9 cellular contexts compared by ENCODE assay signal in the genomic region with DNA sequence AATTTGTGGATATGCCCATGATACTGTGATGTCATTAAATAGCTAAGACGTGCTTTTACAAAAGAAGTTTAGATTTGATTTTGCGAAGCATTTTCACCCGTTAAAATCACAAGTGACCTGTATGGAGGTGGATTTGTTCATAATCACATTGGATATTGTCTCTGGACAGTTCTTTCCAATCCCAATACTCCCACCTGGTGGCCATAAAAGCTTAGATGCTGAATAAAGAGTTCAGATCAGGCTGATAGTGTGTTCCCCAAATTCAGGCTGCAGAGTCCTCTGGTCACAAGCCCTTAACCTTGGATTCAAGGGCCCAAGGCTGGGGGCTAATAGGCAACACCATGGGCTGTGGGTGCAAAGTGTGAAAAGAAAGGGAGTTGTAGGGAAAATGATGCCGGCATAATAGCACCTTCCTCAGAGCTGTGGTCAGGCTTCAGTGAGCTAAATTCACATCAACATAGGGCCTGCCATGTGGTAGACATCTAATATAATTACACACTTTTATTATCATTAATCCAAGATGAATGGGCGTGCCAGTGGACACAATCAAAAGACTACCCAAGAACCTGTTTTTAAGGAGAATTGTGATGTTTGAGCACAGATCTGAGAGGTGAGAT. TPM values are rescaled to one million over a fixed set of nuclear protein-coding genes. Genes with fewer than 3 reads are reported as not detected.
DNase-seq lines count a peak whose midpoint lies in the region; ATAC-seq, FAIRE-seq and TF ChIP-seq lines count a peak whose summit lies in the region.
"Had no signal": no experiment of that assay in that cellular context is flagged by ENCODE, and none has a peak within 500 bp of the region (broad histone marks: within the 10 kb centered on the region; RNA-seq: fewer than 3 reads in every experiment).

No MANE protein-coding gene starts in this region.

- H3K9me3 ChIP-seq in K562 (replicated peaks; ENCODE audit: control insufficient read depth, insufficient read depth, low read depth, low read length) (no peaks in the 10 kb centered on the region), HepG2 (ENCODE audit: low read length) (no peaks in the 10 kb centered on the region)
- H3K9me3 ChIP-seq: BLaER1 had no signal

- ATAC-seq in GM21360 (IDR thresholded peaks at IDR 0.05; ENCODE audit: unreplicated experiment) = peak; percentile 62
- ATAC-seq in K562 = peak; percentile 88
- ATAC-seq in HepG2 = peak; percentile 89
- ATAC-seq in HG03097 (IDR thresholded peaks at IDR 0.05; ENCODE audit: low FRiP score, unreplicated experiment) = no peak
- no peak for ATAC-seq in GM19467 (IDR thresholded peaks at IDR 0.05; ENCODE audit: unreplicated experiment)

- FAIRE-seq in K562 (lab: Jason Lieb, UNC) (peak; percentile 82), HepG2 (lab: Jason Lieb, UNC) (peak; percentile 49)

- BruUV-seq in K562 (replicated peaks; lab: Mats Ljungman, UMichigan) = no TSS peak
- no TSS peak for BruUV-seq in HepG2 (replicated peaks; lab: Mats Ljungman, UMichigan)

- peak; percentile 58 to 75 (median 75) for TF ChIP-seq CTCF in K562 (IDR thresholded peaks at IDR 0.05 in 2 of 3, conservative IDR thresholded peaks at IDR 0.05 in 1 of 3; ENCODE audit: insufficient read depth in 2 of 3, low read depth in 1 of 3, low read length in 3 of 3)
- peak; percentile 78 for TF ChIP-seq CTCF in HepG2 (CRISPR knock-in tag; IDR thresholded peaks at IDR 0.05)

- TF ChIP-seq RAD21 in K562 (CRISPR knock-in tag; conservative IDR thresholded peaks at IDR 0.05 in 1 of 2, IDR thresholded peaks at IDR 0.05 in 1 of 2) (peak; percentile 65 to 78), HepG2 (CRISPR knock-in tag; IDR thresholded peaks at IDR 0.05) (peak; percentile 44)

- H3K9me1 ChIP-seq in K562 (ENCODE audit: control insufficient read depth, insufficient read depth, low read length) = no peaks in the 10 kb centered on the region

- TF ChIP-seq POLR2A in K562 (conservative IDR thresholded peaks at IDR 0.05) = no peak
- TF ChIP-seq POLR2A in HepG2 (IDR thresholded peaks at IDR 0.05; ENCODE audit: insufficient read depth in 1 of 2, low read depth in 2 of 2, low read length in 2 of 2) = no peak

- no peaks in the 10 kb centered on the region for H4K20me1 ChIP-seq in K562 (replicated peaks; ENCODE audit: control insufficient read depth, insufficient read depth, low read length)
- no peaks in the 10 kb centered on the region for H4K20me1 ChIP-seq in HepG2 (ENCODE audit: insufficient read depth, low read length)
- H4K20me1 ChIP-seq: BLaER1 had no signal

- no peak overlapping the region for H3K4me2 ChIP-seq in K562 (ENCODE audit: insufficient read depth, low read length)
- no peak overlapping the region for H3K4me2 ChIP-seq in HepG2 (ENCODE audit: low read depth, low read length)
- H3K4me2 ChIP-seq: BLaER1 had no signal

- H3K27me3 ChIP-seq in K562 (ENCODE audit: control insufficient read depth in 2 of 2, insufficient read depth in 2 of 2, low read length in 2 of 2) = peaks cover 7 to 19% of the 10 kb centered on the region in 2 experiments
- peaks cover 0 to 2% of the 10 kb centered on the region in 2 experiments; a peak in 1 of 5 replicates for H3K27me3 ChIP-seq in HepG2 (ENCODE audit: control insufficient read depth in 1 of 2, insufficient read depth in 2 of 2, low read length in 2 of 2)
- H3K27me3 ChIP-seq: BLaER1 had no signal

- no peak overlapping the region for H2AFZ ChIP-seq in K562 (ENCODE audit: low read depth, low read length)
- H2AFZ ChIP-seq in HepG2 (ENCODE audit: low read length) = no peak overlapping the region

- DNase-seq in NCI-H1105 treated with DMSO at 0.1 percent for 48 hours (lab: John Stamatoyannopoulos, UW) (peak; percentile 19), NCI-H1105 (lab: John Stamatoyannopoulos, UW) (no peak), NCI-H345 (lab: John Stamatoyannopoulos, UW) (peak; percentile 9), K562 (ENCODE audit: extremely low read depth in 1 of 4, low spot score in 3 of 4) (peak; percentile 31 to 68 (median 48)), HepG2 (ENCODE audit: low spot score) (peak; percentile 61)

- H3K36me3 ChIP-seq in K562 (ENCODE audit: control insufficient read depth, insufficient read depth, low read length) (no peaks in the 10 kb centered on the region), HepG2 (replicated peaks in 1 of 2; ENCODE audit: control insufficient read depth in 1 of 2, insufficient read depth in 2 of 2, low read length in 2 of 2) (no peaks in the 10 kb centered on the region)
- H3K36me3 ChIP-seq: BLaER1 had no signal

- H3K4me1 ChIP-seq in K562 (replicated peaks in 1 of 2; ENCODE audit: control insufficient read depth in 2 of 2, insufficient read depth in 2 of 2, low read length in 2 of 2) (no peaks in the 10 kb centered on the region), HepG2 (ENCODE audit: insufficient read depth, low read length) (no peaks in the 10 kb centered on the region)

- TF ChIP-seq EP300 in K562 (IDR thresholded peaks at IDR 0.05; ENCODE audit: low read length) = no peak
- no peak for TF ChIP-seq EP300 in HepG2 (IDR thresholded peaks at IDR 0.05; ENCODE audit: low read depth in 2 of 2, low read length in 2 of 2)
- no peak for TF ChIP-seq EP300 in HepG2 (CRISPR knock-in tag; IDR thresholded peaks at IDR 0.05; ENCODE audit: borderline replicate concordance)

- H3K79me2 ChIP-seq in K562 (ENCODE audit: control insufficient read depth, insufficient read depth, low read length) (no peaks in the 10 kb centered on the region), HepG2 (ENCODE audit: insufficient read depth, low read length) (no peaks in the 10 kb centered on the region)

- intact Hi-C loops in K562 (cut with micrococcal nuclease) = loop anchor here (2.0 to 10.0 kb wide), 4 partner anchors 252 to 1582 kb away; no protein-coding TSS in a partner anchor
- intact Hi-C loops in HepG2 (cut with micrococcal nuclease; ENCODE audit: unreplicated experiment) = loop anchor here (1.0 to 10.0 kb wide), 4 partner anchors 253 to 542 kb away; no protein-coding TSS in a partner anchor

- POLR2A ChIA-PET in K562 (lab: Yijun Ruan, JAX) (no interaction called here), HepG2 (lab: Yijun Ruan, JAX) (no interaction called here)

- WGBS in K562 (ENCODE audit: insufficient coverage, low coverage, missing lambda C conversion rate) = 1% methylated on average over 5 of the region's 5 CpGs
- 19% methylated on average over 5 of the region's 5 CpGs for WGBS in HepG2 (ENCODE audit: low lambda C conversion rate)

- in situ Hi-C loops in K562 (cut with MboI) (loop anchor here (5.0 to 10.0 kb wide), 2 partner anchors 252 to 365 kb away; no protein-coding TSS in a partner anchor), HepG2 (cut with HindIII; ENCODE audit: extremely low pct_ligation_motif_present, low pct_unique_long_range_greater_than_20kb) (loop anchor here (5.0 to 10.0 kb wide), 2 partner anchors 270 to 362 kb away; no protein-coding TSS in a partner anchor)

- H3K9ac ChIP-seq in K562 (ENCODE audit: insufficient read depth in 1 of 2, low read depth in 2 of 2, low read length in 2 of 2) (no peak overlapping the region), HepG2 (ENCODE audit: insufficient read depth, low read depth, low read length) (no peak overlapping the region)
- H3K9ac ChIP-seq: BLaER1 had no signal

- H3K27ac ChIP-seq in K562 (ENCODE audit: extremely low read depth, low read depth, low read length) (no peak overlapping the region), HepG2 (ENCODE audit: extremely low read length, insufficient read depth, low read length) (no peak overlapping the region)
- H3K27ac ChIP-seq: BLaER1 had no signal

- no peak overlapping the region for H3K4me3 ChIP-seq in K562
- H3K4me3 ChIP-seq in HepG2 (replicated peaks in 1 of 3; ENCODE audit: insufficient read depth in 1 of 3, low read depth in 2 of 3, low read length in 3 of 3) = no peak overlapping the region
- H3K4me3 ChIP-seq: BLaER1 had no signal

- CTCF ChIA-PET in K562 (lab: Yijun Ruan, JAX; ENCODE audit: low intra/inter-chr PET ratio) = interaction anchor here (1.8 kb wide), 1 partner anchor 40 kb away, joined by 7 read pairs; a partner anchor contains a TSS
- CTCF ChIA-PET in HepG2 (lab: Yijun Ruan, JAX; ENCODE audit: low intra/inter-chr PET ratio, low total read pairs) = interaction anchor here (1.0 to 1.5 kb wide), 4 partner anchors 249 to 366 kb away, joined by 3 to 12 read pairs (median 6); no protein-coding TSS in a partner anchor

RNA-seq across cellular contexts. Expression of a gene that starts 28.1 kb away (rescaled TPM):
- total RNA-seq in K562 (2011; cell fraction: chromatin; rRNA removed; ENCODE audit: low replicate concordance) = not detected in 2 replicates
- total RNA-seq in K562 (2011; cell fraction: nucleolus; rRNA removed) = not detected in 2 replicates
- not detected in 2 replicates for total RNA-seq in K562 (2011; cell fraction: nucleoplasm; rRNA removed)
- total RNA-seq in K562 (2014; rRNA removed) = not detected in 2 replicates
- not detected in 2 replicates for total RNA-seq in K562 (2014; rRNA removed; fragmentation: Illumina TruSeq; extraction: Trizol)
- total RNA-seq in K562 (2015; rRNA removed; fragmentation: Illumina TruSeq; extraction: Trizol) = not detected in 2 replicates
- total RNA-seq in K562 (2021) = not detected in 2 replicates
- polyA plus RNA-seq in K562 (2011; rRNA removed) = not detected in 2 replicates
- polyA plus RNA-seq in K562 (2011; cell fraction: cytosol; rRNA removed) = not detected in 2 replicates
- polyA plus RNA-seq in K562 (2011; cell fraction: nucleus; rRNA removed) = not detected in 2 replicates
- polyA plus RNA-seq in K562 (2012) = not detected in 2 replicates
- not detected in 2 replicates for polyA plus RNA-seq in K562 (2014; fragmentation: Illumina TruSeq; extraction: Trizol)
- polyA plus RNA-seq in K562 (2014; fragmentation: Nextera tagmentation; extraction: Ambion mirVana) = not detected
- not detected in 2 replicates for polyA plus RNA-seq in K562 (2014; rRNA removed)
- not detected in 2 replicates for polyA minus RNA-seq in K562 (2011; rRNA and poly(A)+ RNA removed)
- not detected in 2 replicates for polyA minus RNA-seq in K562 (2011; cell fraction: cytosol; rRNA and poly(A)+ RNA removed)
- polyA minus RNA-seq in K562 (2011; cell fraction: nucleus; rRNA and poly(A)+ RNA removed) = not detected in 2 replicates
- not detected in 2 replicates for total RNA-seq in HepG2 (2016; rRNA removed; fragmentation: Illumina TruSeq; extraction: Trizol)
- not detected in 2 replicates for total RNA-seq in HepG2 (2016; cell fraction: cytosol; rRNA removed; fragmentation: Illumina TruSeq; extraction: Trizol; ENCODE audit: low read depth)
- not detected in 2 replicates for total RNA-seq in HepG2 (2016; cell fraction: insoluble cytoplasmic fraction; rRNA removed; fragmentation: Illumina TruSeq; extraction: Trizol)
- total RNA-seq in HepG2 (2016; cell fraction: membrane; rRNA removed; fragmentation: Illumina TruSeq; extraction: Trizol) = not detected in 2 replicates
- not detected in 2 replicates for total RNA-seq in HepG2 (2016; cell fraction: nucleus; rRNA removed; fragmentation: Illumina TruSeq; extraction: Trizol)
- not detected in 2 replicates for polyA plus RNA-seq in HepG2 (2011; rRNA removed)
- not detected in 2 replicates for polyA plus RNA-seq in HepG2 (2011; cell fraction: cytosol; rRNA removed)
- polyA plus RNA-seq in HepG2 (2011; cell fraction: nucleus; rRNA removed) = not detected in 2 replicates
- not detected in 2 replicates for polyA plus RNA-seq in HepG2 (2012)
- polyA plus RNA-seq in HepG2 (2016; cell fraction: cytosol; fragmentation: Illumina TruSeq; extraction: Trizol; ENCODE audit: low read depth) = not detected in 2 replicates
- not detected in 2 replicates for polyA plus RNA-seq in HepG2 (2016; cell fraction: insoluble cytoplasmic fraction; fragmentation: Illumina TruSeq; extraction: Trizol; ENCODE audit: low read depth)
- not detected in 2 replicates for polyA plus RNA-seq in HepG2 (2016; cell fraction: membrane; fragmentation: Illumina TruSeq; extraction: Trizol; ENCODE audit: low read depth)
- not detected in 2 replicates for polyA plus RNA-seq in HepG2 (2016; cell fraction: nucleus; fragmentation: Illumina TruSeq; extraction: Trizol; ENCODE audit: insufficient read depth, low read depth)
- not detected in 2 replicates for polyA minus RNA-seq in HepG2 (2011; rRNA and poly(A)+ RNA removed; ENCODE audit: low replicate concordance)
- not detected in 2 replicates for polyA minus RNA-seq in HepG2 (2011; cell fraction: cytosol; rRNA and poly(A)+ RNA removed)
- not detected in 2 replicates for polyA minus RNA-seq in HepG2 (2011; cell fraction: nucleus; rRNA and poly(A)+ RNA removed)

RNA-seq across cellular contexts. Expression of a gene that starts 40.1 kb away (rescaled TPM):
- total RNA-seq in K562 (2011; cell fraction: chromatin; rRNA removed; ENCODE audit: low replicate concordance) = 12.5 and 31.8 TPM in 2 replicates
- 6.7 and 8.6 TPM in 2 replicates for total RNA-seq in K562 (2011; cell fraction: nucleolus; rRNA removed)
- 18.5 and 29.5 TPM in 2 replicates for total RNA-seq in K562 (2011; cell fraction: nucleoplasm; rRNA removed)
- total RNA-seq in K562 (2014; rRNA removed) = 48.5 and 49.9 TPM in 2 replicates
- total RNA-seq in K562 (2014; rRNA removed; fragmentation: Illumina TruSeq; extraction: Trizol) = 84.5 and 93.3 TPM in 2 replicates
- 102 and 108 TPM in 2 replicates for total RNA-seq in K562 (2015; rRNA removed; fragmentation: Illumina TruSeq; extraction: Trizol)
- total RNA-seq in K562 (2021) = 56.7 and 57.0 TPM in 2 replicates
- 68.9 and 78.5 TPM in 2 replicates for polyA plus RNA-seq in K562 (2011; rRNA removed)
- polyA plus RNA-seq in K562 (2011; cell fraction: cytosol; rRNA removed) = 37.1 and 68.1 TPM in 2 replicates
- 23.8 and 53.1 TPM in 2 replicates for polyA plus RNA-seq in K562 (2011; cell fraction: nucleus; rRNA removed)
- polyA plus RNA-seq in K562 (2012) = 85.5 and 139 TPM in 2 replicates
- 90.0 and 99.1 TPM in 2 replicates for polyA plus RNA-seq in K562 (2014; fragmentation: Illumina TruSeq; extraction: Trizol)
- 100 to 1,000 TPM in 1 of 2 experiments, 10 to 100 TPM in 1; 85.9 to 131 TPM for polyA plus RNA-seq in K562 (2014; fragmentation: Nextera tagmentation; extraction: Ambion mirVana)
- polyA plus RNA-seq in K562 (2014; rRNA removed) = 70.5 and 83.0 TPM in 2 replicates
- 51.2 and 72.8 TPM in 2 replicates for polyA minus RNA-seq in K562 (2011; rRNA and poly(A)+ RNA removed)
- polyA minus RNA-seq in K562 (2011; cell fraction: cytosol; rRNA and poly(A)+ RNA removed) = 51.2 and 86.9 TPM in 2 replicates
- polyA minus RNA-seq in K562 (2011; cell fraction: nucleus; rRNA and poly(A)+ RNA removed) = 12.1 and 31.8 TPM in 2 replicates
- 342 and 477 TPM in 2 replicates for total RNA-seq in HepG2 (2016; rRNA removed; fragmentation: Illumina TruSeq; extraction: Trizol)
- total RNA-seq in HepG2 (2016; cell fraction: cytosol; rRNA removed; fragmentation: Illumina TruSeq; extraction: Trizol; ENCODE audit: low read depth) = 45.6 and 47.1 TPM in 2 replicates
- total RNA-seq in HepG2 (2016; cell fraction: insoluble cytoplasmic fraction; rRNA removed; fragmentation: Illumina TruSeq; extraction: Trizol) = 351 and 486 TPM in 2 replicates
- total RNA-seq in HepG2 (2016; cell fraction: membrane; rRNA removed; fragmentation: Illumina TruSeq; extraction: Trizol) = 81.7 and 82.9 TPM in 2 replicates
- 182 and 183 TPM in 2 replicates for total RNA-seq in HepG2 (2016; cell fraction: nucleus; rRNA removed; fragmentation: Illumina TruSeq; extraction: Trizol)
- 175 and 209 TPM in 2 replicates for polyA plus RNA-seq in HepG2 (2011; rRNA removed)
- polyA plus RNA-seq in HepG2 (2011; cell fraction: cytosol; rRNA removed) = 161 and 205 TPM in 2 replicates
- polyA plus RNA-seq in HepG2 (2011; cell fraction: nucleus; rRNA removed) = 114 and 117 TPM in 2 replicates
- 231 and 245 TPM in 2 replicates for polyA plus RNA-seq in HepG2 (2012)
- polyA plus RNA-seq in HepG2 (2016; cell fraction: cytosol; fragmentation: Illumina TruSeq; extraction: Trizol; ENCODE audit: low read depth) = 37.2 and 41.9 TPM in 2 replicates
- 523 and 561 TPM in 2 replicates for polyA plus RNA-seq in HepG2 (2016; cell fraction: insoluble cytoplasmic fraction; fragmentation: Illumina TruSeq; extraction: Trizol; ENCODE audit: low read depth)
- polyA plus RNA-seq in HepG2 (2016; cell fraction: membrane; fragmentation: Illumina TruSeq; extraction: Trizol; ENCODE audit: low read depth) = 66.0 and 66.3 TPM in 2 replicates
- polyA plus RNA-seq in HepG2 (2016; cell fraction: nucleus; fragmentation: Illumina TruSeq; extraction: Trizol; ENCODE audit: insufficient read depth, low read depth) = 239 and 250 TPM in 2 replicates
- 105 and 156 TPM in 2 replicates for polyA minus RNA-seq in HepG2 (2011; rRNA and poly(A)+ RNA removed; ENCODE audit: low replicate concordance)
- polyA minus RNA-seq in HepG2 (2011; cell fraction: cytosol; rRNA and poly(A)+ RNA removed) = 270 and 336 TPM in 2 replicates
- polyA minus RNA-seq in HepG2 (2011; cell fraction: nucleus; rRNA and poly(A)+ RNA removed) = 156 and 160 TPM in 2 replicates

Comparison
In these comparisons a context has a peak if more than half of its experiments do, and no peak if none do; other contexts are left out.
1. ATAC-seq: peak in GM21360 (single experiment), K562 (single experiment) and HepG2 (single experiment); none in HG03097 (single experiment) and GM19467 (single experiment).